Comparison of ENCODE assay signal across 9 cellular contexts in genomic region chr6:165793287-165793825, GRCh38.
"Had no signal": no experiment of that assay in that cellular context is flagged by ENCODE, and none has a peak within 500 bp of the region (broad histone marks: within the 10 kb centered on the region; RNA-seq: fewer than 3 reads in every experiment).

No MANE protein-coding gene starts in this region.

- H3K4me3 ChIP-seq: GM23248, GM23338, HAP-1 had no signal

- H3K4me1 ChIP-seq: HAP-1 had no signal

- H3K9me3 ChIP-seq: HAP-1 had no signal

- H3K36me3 ChIP-seq: HAP-1 had no signal

- ATAC-seq: GM23338, HCT116 had no signal

- H3K27ac ChIP-seq: GM23248 had no signal

- DNase-seq: GM23248, GOT3, H7, H9, HCEC 1CT, HFFc6 had no signal
